Comparison of ENCODE assay signal across 22 cellular contexts in genomic region chr10:121455377-121455776, GRCh38.
"Had no signal": no experiment of that assay in that cellular context is flagged by ENCODE, and none has a peak within 500 bp of the region (broad histone marks: within the 10 kb centered on the region; RNA-seq: fewer than 3 reads in every experiment).

No MANE protein-coding gene starts in this region.

- H3K4me3 Mint-ChIP-seq: activated CD8-positive, alpha-beta T cell treated with anti-CD3 and anti-CD28 coated beads, Interleukin-2, amount 10 ng/mL, durations not matched to agents 7 days and 5 days; activated naive CD4-positive, alpha-beta T cell treated with anti-CD3 and anti-CD28 coated beads, Interleukin-2, amount 50 U/mL, for 24 hours; nephron progenitor cell; stimulated activated memory B cell treated with anti-CD40 and anti-IgM and Interleukin-4, amounts not matched to agents 10 μg/mL and 1 μg/mL and 100 μg/mL, for 72 hours; T-helper 17 cell had no signal

- ATAC-seq: activated CD8-positive, alpha-beta T cell treated with anti-CD3 and anti-CD28 coated beads, Interleukin-2, amount 10 ng/mL, durations not matched to agents 7 days and 5 days; esophagus mucosa; sciatic nerve; stimulated activated memory B cell treated with anti-CD40 and anti-IgM and Interleukin-4, amounts not matched to agents 10 μg/mL and 1 μg/mL and 100 μg/mL, for 72 hours; T-helper 17 cell had no signal

- H3K4me1 Mint-ChIP-seq: activated naive CD4-positive, alpha-beta T cell treated with anti-CD3 and anti-CD28 coated beads, Interleukin-2, amount 50 U/mL, for 24 hours; stimulated activated memory B cell treated with anti-CD40 and anti-IgM and Interleukin-4, amounts not matched to agents 10 μg/mL and 1 μg/mL and 100 μg/mL, for 72 hours; T-helper 17 cell had no signal

- H3K27me3 Mint-ChIP-seq: activated naive CD4-positive, alpha-beta T cell treated with anti-CD3 and anti-CD28 coated beads, Interleukin-2, amount 50 U/mL, for 24 hours; stimulated activated memory B cell treated with anti-CD40 and anti-IgM and Interleukin-4, amounts not matched to agents 10 μg/mL and 1 μg/mL and 100 μg/mL, for 72 hours had no signal

- H3K27ac Mint-ChIP-seq: activated CD8-positive, alpha-beta T cell treated with anti-CD3 and anti-CD28 coated beads, Interleukin-2, amount 10 ng/mL, durations not matched to agents 7 days and 5 days; activated naive CD4-positive, alpha-beta T cell treated with anti-CD3 and anti-CD28 coated beads, Interleukin-2, amount 50 U/mL, for 24 hours; nephron progenitor cell; stimulated activated memory B cell treated with anti-CD40 and anti-IgM and Interleukin-4, amounts not matched to agents 10 μg/mL and 1 μg/mL and 100 μg/mL, for 72 hours; T-helper 17 cell had no signal

- H3K27ac ChIP-seq: brain microvascular endothelial cell, transverse colon, uterus, WERI-Rb-1 had no signal

- H3K9me3 Mint-ChIP-seq: activated naive CD4-positive, alpha-beta T cell treated with anti-CD3 and anti-CD28 coated beads, Interleukin-2, amount 50 U/mL, for 24 hours; nephron progenitor cell had no signal

- DNase-seq: activated CD4-positive, alpha-beta T cell treated with anti-CD3 and anti-CD28 coated beads, Interleukin-2, amount 50 U/mL, for 1 hour; activated CD4-positive, CD25-positive, alpha-beta regulatory T cell treated with anti-CD3 and anti-CD28 coated beads, Interleukin-2, amount 50 U/mL, for 72 hours; activated CD8-positive, alpha-beta T cell treated with anti-CD3 and anti-CD28 coated beads, Interleukin-2, amount 10 ng/mL, durations not matched to agents 7 days and 5 days; activated gamma-delta T cell treated with Interleukin-2 at 50 U/mL for 16 hours; aorta; brain microvascular endothelial cell; central memory CD4-positive, alpha-beta T cell; dermis blood vessel endothelial cell; effector CD8-positive, alpha-beta T cell; foreskin melanocyte; hippocampal formation; nephron progenitor cell; occipital lobe; stimulated activated CD4-positive, alpha-beta T cell treated with anti-CD3 and anti-CD28 coated beads, Interleukin-15, amount 100 ng/mL, for 24 hours; T-helper 17 cell; transverse colon; uterus; WERI-Rb-1 had no signal

- H3K36me3 ChIP-seq: brain microvascular endothelial cell, transverse colon, uterus, WERI-Rb-1 had no signal

- H3K36me3 Mint-ChIP-seq: activated naive CD4-positive, alpha-beta T cell treated with anti-CD3 and anti-CD28 coated beads, Interleukin-2, amount 50 U/mL, for 24 hours; stimulated activated memory B cell treated with anti-CD40 and anti-IgM and Interleukin-4, amounts not matched to agents 10 μg/mL and 1 μg/mL and 100 μg/mL, for 72 hours had no signal

- H3K27me3 ChIP-seq: brain microvascular endothelial cell, transverse colon, uterus had no signal

- H3K4me3 ChIP-seq: transverse colon, uterus had no signal

- H3K4me1 ChIP-seq: uterus had no signal

- H3K9me3 ChIP-seq: transverse colon, uterus had no signal
